ENCODE assay signal across 8 cellular contexts in genomic region chr21:26845066-26845749, GRCh38. TPM values are rescaled to one million over a fixed set of nuclear protein-coding genes. Genes with fewer than 3 reads are reported as not detected.
DNase-seq lines count a peak whose midpoint lies in the region; ATAC-seq, FAIRE-seq and TF ChIP-seq lines count a peak whose summit lies in the region.

Gene ADAMTS1 (minus strand): TSS chr21:26845409. CDS start chr21:26844954, 455 bp downstream.

- peaks cover 16% of the 10 kb centered on the region for H3K36me3 ChIP-seq in BJ (ENCODE audit: control insufficient read depth, insufficient read depth, low read length)
- peaks cover 10% of the 10 kb centered on the region for H3K36me3 ChIP-seq in mesendoderm (ENCODE audit: control insufficient read depth, insufficient read depth, low read length)
- peaks cover 2% of the 10 kb centered on the region for H3K36me3 ChIP-seq in suprapubic skin

- H3K27me3 ChIP-seq in BJ (ENCODE audit: control insufficient read depth, insufficient read depth, low read length): no peaks in the 10 kb centered on the region
- no peaks in the 10 kb centered on the region for H3K27me3 ChIP-seq in mesendoderm (ENCODE audit: insufficient read depth, low read length, poor library complexity)
- no peaks in the 10 kb centered on the region for H3K27me3 ChIP-seq in suprapubic skin

- TF ChIP-seq POLR2A in suprapubic skin (IDR thresholded peaks at IDR 0.05): peak; percentile 83 to 92

- DNase-seq in BJ (ENCODE audit: low read depth): no peak
- DNase-seq in HTR-8/SVneo (ENCODE audit: insufficient read length, low spot score): peak; percentile 66
- DNase-seq in epithelial cell of proximal tubule (ENCODE audit: low read depth): peak; percentile 36
- peak; percentile 97 for DNase-seq in mesendoderm
- peak; percentile 95 to 96 for DNase-seq in suprapubic skin (ENCODE audit: low spot score in 2 of 2)
- no peak for DNase-seq in central memory CD4-positive, alpha-beta T cell

- no peak for ATAC-seq in HG03521 (IDR thresholded peaks at IDR 0.05; ENCODE audit: unreplicated experiment)

- H3K79me1 ChIP-seq in mesendoderm (ENCODE audit: low read length): peaks cover 8% of the 10 kb centered on the region

- H3K23ac ChIP-seq in mesendoderm (ENCODE audit: low read length): peak within 1 kb of the TSS; percentile 90

- peak within 1 kb of the TSS; percentile 50 for H4K5ac ChIP-seq in mesendoderm (ENCODE audit: low read length)

- H4K8ac ChIP-seq in mesendoderm (ENCODE audit: low read depth, low read length): peak within 1 kb of the TSS; percentile 87

- POLR2A ChIA-PET in BJ (lab: Charles Lee): interaction anchor here (0.7 to 1.0 kb wide), 2 partner anchors 1600 to 1900 kb away, joined by 3 to 4 read pairs; no protein-coding TSS in a partner anchor

- peaks cover 38% of the 10 kb centered on the region for H3K79me2 ChIP-seq in mesendoderm (ENCODE audit: control insufficient read depth, insufficient read depth, low read length)

- no peak within 1 kb of the TSS for H2AK5ac ChIP-seq in mesendoderm (ENCODE audit: low read length)

- H3K4ac ChIP-seq in mesendoderm (ENCODE audit: low read depth, low read length): peak within 1 kb of the TSS; percentile 85

- no CpG with 5 or more reads among the region's 54 CpGs for WGBS in mesendoderm (ENCODE audit: extremely low coverage, insufficient coverage, low lambda C conversion rate)
- WGBS in suprapubic skin: under 1% methylated on average over 22 of the region's 54 CpGs

- H3K18ac ChIP-seq in mesendoderm (ENCODE audit: low read length): peak within 1 kb of the TSS; percentile 96

- peak within 1 kb of the TSS; percentile 80 for H2BK120ac ChIP-seq in mesendoderm (ENCODE audit: low read depth, low read length)

- peak within 1 kb of the TSS; percentile 82 for H3K4me2 ChIP-seq in mesendoderm (ENCODE audit: low read length)

- FAIRE-seq in HTR-8/SVneo (lab: Jason Lieb, UNC): peak; percentile 55

- H3K56ac ChIP-seq in mesendoderm (ENCODE audit: low read length): peak within 1 kb of the TSS; percentile 98

- peak within 1 kb of the TSS; percentile 97 for H2BK5ac ChIP-seq in mesendoderm (ENCODE audit: low read length)

- no peaks in the 10 kb centered on the region for H3K9me3 ChIP-seq in suprapubic skin

- peak within 1 kb of the TSS; percentile 99 for H3K9ac ChIP-seq in mesendoderm (ENCODE audit: low read length)

- peak; percentile 33; the same call in 1 of the 2 replicates for TF ChIP-seq CTCF in BJ (IDR thresholded peaks at IDR 0.05; ENCODE audit: insufficient read depth, low read depth, low read length)
- TF ChIP-seq CTCF in VCaP (conservative IDR thresholded peaks at IDR 0.05): peak; percentile 8; the same call in 1 of the 2 replicates
- no peak for TF ChIP-seq CTCF in epithelial cell of proximal tubule (conservative IDR thresholded peaks at IDR 0.05; ENCODE audit: low read depth, low read length)
- no peak for TF ChIP-seq CTCF in suprapubic skin (IDR thresholded peaks at IDR 0.05)

- H3K4me3 ChIP-seq in BJ (ENCODE audit: low read depth, low read length) (peak within 1 kb of the TSS; percentile 96), epithelial cell of proximal tubule (ENCODE audit: low read depth, low read length) (peak within 1 kb of the TSS; percentile 96), mesendoderm (ENCODE audit: low read length) (peak within 1 kb of the TSS; percentile 95), suprapubic skin (peak within 1 kb of the TSS; percentile 82)

- CTCF ChIA-PET in BJ (lab: Yijun Ruan, JAX): interaction anchor here (0.7 to 6.0 kb wide), 13 partner anchors 11 to 1900 kb away, joined by 3 to 30 read pairs (median 4); no protein-coding TSS in a partner anchor

- TF ChIP-seq EP300 in suprapubic skin (IDR thresholded peaks at IDR 0.05): no peak

- H2BK15ac ChIP-seq in mesendoderm (replicated peaks; ENCODE audit: low read depth): no peak within 1 kb of the TSS

- H3K27ac ChIP-seq in VCaP (peak within 1 kb of the TSS; percentile 97), mesendoderm (ENCODE audit: low read depth, low read length) (peak within 1 kb of the TSS; percentile 98), suprapubic skin (peak within 1 kb of the TSS; percentile 90)

- peaks cover 2% of the 10 kb centered on the region for H3K4me1 ChIP-seq in mesendoderm (ENCODE audit: control insufficient read depth, low read depth, low read length)
- peaks cover 41% of the 10 kb centered on the region for H3K4me1 ChIP-seq in suprapubic skin

RNA-seq across cellular contexts. Expression of gene ADAMTS1, which starts in this region (rescaled TPM):
- polyA plus RNA-seq in BJ (2011; rRNA removed): 651 and 1,081 TPM in 2 replicates
- polyA minus RNA-seq in BJ (2011; rRNA and poly(A)+ RNA removed): 838 and 1,450 TPM in 2 replicates
- total RNA-seq in epithelial cell of proximal tubule (38.4 and 55.6 TPM in 2 replicates), suprapubic skin (10 to 100 TPM; 21.2 to 29.2 (median 22.5) TPM)
- 36.2 TPM for polyA plus RNA-seq in mesendoderm (2013, experiment 1 of 2)
- 42.5 TPM for polyA plus RNA-seq in mesendoderm (2013, experiment 2 of 2)

Comparison
In these comparisons a context has a peak if more than half of its experiments do, and no peak if none do; other contexts are left out.
1. DNase-seq: peak in HTR-8/SVneo (single experiment), epithelial cell of proximal tubule (single experiment), mesendoderm (single experiment) and suprapubic skin (2 of 2); none in BJ (single experiment) and central memory CD4-positive, alpha-beta T cell (single experiment).
2. CTCF ChIP-seq: peak in BJ (single experiment) and VCaP (single experiment); none in epithelial cell of proximal tubule (single experiment) and suprapubic skin (0 of 2).
3. Peak in every context shown above with its lines, with median percentiles within 50 percentile points of each other: H3K4me3 ChIP-seq and H3K27ac ChIP-seq.